In genomic region chr10:29370612-29371092, GRCh38 we compare ENCODE assay signal across 1 cellular context.
TF ChIP-seq lines count a peak whose summit lies in the region.

No MANE protein-coding gene starts in this region.

TF ChIP-seq in HEK293, 187 proteins besides CTCF, POLR2A, EP300 and RAD21 (continued from another document):
- TF ChIP-seq ZBTB11 (tag by site-specific recombination; conservative IDR thresholded peaks at IDR 0.05; ENCODE audit: low read depth): no peak
- no peak for TF ChIP-seq GLIS2 (tag by site-specific recombination; IDR thresholded peaks at IDR 0.05)
